Comparison of ENCODE assay signal across 1 cellular context in the genomic region with DNA sequence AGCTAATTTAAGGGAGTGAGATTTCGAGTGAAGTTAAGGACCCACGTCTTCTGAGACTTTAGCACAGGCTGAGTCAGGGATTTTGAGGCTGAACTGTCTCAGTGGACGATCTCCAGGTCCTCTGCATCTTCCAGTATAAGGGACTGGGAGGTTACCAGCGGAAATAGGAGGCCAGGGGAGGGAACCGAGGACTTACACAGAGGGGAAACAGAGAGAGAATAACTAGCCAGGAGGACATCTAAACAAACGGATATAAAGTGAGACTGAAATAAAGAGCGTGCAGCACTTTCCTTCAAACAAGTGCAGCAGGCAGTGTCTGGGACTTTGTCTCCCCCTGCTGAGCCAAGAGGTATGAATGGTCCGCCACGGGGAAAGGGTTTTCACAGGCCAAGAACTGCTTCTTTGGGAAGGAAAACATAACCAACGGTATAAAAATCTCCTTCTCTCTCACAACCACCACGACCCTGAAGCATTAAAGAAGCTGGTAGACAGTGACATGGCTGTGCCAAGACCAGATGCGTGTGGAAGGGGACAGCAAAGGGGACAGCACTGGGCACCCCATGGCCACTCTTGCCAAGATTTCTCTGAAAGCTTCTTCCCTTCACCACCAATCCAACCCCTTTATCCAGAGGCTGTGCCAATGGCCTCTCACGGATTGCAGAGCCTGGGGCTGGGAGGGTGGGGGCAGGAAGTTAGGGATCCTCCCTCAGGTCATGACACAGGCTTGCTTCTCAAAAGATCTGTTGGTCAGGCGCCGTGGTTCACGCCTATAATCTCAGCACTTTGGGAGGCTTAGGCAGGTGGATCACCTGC.
TF ChIP-seq lines count a peak whose summit lies in the region.

No MANE protein-coding gene starts in this region.

TF ChIP-seq in K562, 482 proteins besides CTCF, POLR2A, EP300 and RAD21 (continued from another document and continues in another):
- TF ChIP-seq, protein P1, sequence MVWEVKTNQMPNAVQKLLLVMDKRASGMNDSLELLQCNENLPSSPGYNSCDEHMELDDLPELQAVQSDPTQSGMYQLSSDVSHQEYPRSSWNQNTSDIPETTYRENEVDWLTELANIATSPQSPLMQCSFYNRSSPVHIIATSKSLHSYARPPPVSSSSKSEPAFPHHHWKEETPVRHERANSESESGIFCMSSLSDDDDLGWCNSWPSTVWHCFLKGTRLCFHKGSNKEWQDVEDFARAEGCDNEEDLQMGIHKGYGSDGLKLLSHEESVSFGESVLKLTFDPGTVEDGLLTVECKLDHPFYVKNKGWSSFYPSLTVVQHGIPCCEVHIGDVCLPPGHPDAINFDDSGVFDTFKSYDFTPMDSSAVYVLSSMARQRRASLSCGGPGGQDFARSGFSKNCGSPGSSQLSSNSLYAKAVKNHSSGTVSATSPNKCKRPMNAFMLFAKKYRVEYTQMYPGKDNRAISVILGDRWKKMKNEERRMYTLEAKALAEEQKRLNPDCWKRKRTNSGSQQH (CRISPR knock-in tag; IDR thresholded peaks at IDR 0.05): 0 out of 2 replicates have a peak, but pooled peaks have one; percentile 36
- TF ChIP-seq MAFF (IDR thresholded peaks at IDR 0.05; ENCODE audit: low read length) (peak; percentile 77), NFE2 (IDR thresholded peaks at IDR 0.05; ENCODE audit: low read depth) (peak; percentile 41; the same call in 1 of the 2 replicates), ZNF76 (CRISPR knock-in tag; IDR thresholded peaks at IDR 0.05; ENCODE audit: borderline replicate concordance) (no peak), U2AF1 (optimal IDR thresholded peaks at IDR 0.05; ENCODE audit: low read depth, low read length) (no peak), SRF (CRISPR knock-in tag; IDR thresholded peaks at IDR 0.05) (0 out of 4 replicates have a peak, but pooled peaks of 1 of the 2 experiments have one; percentile 27), ZNF146 (CRISPR knock-in tag; IDR thresholded peaks at IDR 0.05; ENCODE audit: unreplicated experiment) (peak; percentile 5), SMAD4 (CRISPR knock-in tag; conservative IDR thresholded peaks at IDR 0.05) (0 out of 2 replicates have a peak, but pooled peaks have one; percentile 45), ARID1B (IDR thresholded peaks at IDR 0.05) (peak; percentile 56), ZNF24 (IDR thresholded peaks at IDR 0.05) (peak; percentile 54; the same call in 1 of the 2 replicates), NR2F6 (CRISPR knock-in tag; IDR thresholded peaks at IDR 0.05) (no peak), ZNF316 (IDR thresholded peaks at IDR 0.05) (peak; percentile 98), JUND (IDR thresholded peaks at IDR 0.05; ENCODE audit: borderline replicate concordance, low read depth, low read length) (peak; percentile 34; the same call in 1 of the 2 replicates), JUND (tag; IDR thresholded peaks at IDR 0.05; ENCODE audit: borderline replicate concordance, low read depth, low read length) (peak; percentile 37; the same call in 1 of the 3 replicates), ESRRA (IDR thresholded peaks at IDR 0.05; ENCODE audit: borderline replicate concordance, low read depth) (0 out of 2 replicates have a peak, but pooled peaks have one; percentile 35), HDAC2 (IDR thresholded peaks at IDR 0.05) (0 out of 2 replicates have a peak, but pooled peaks have one; percentile 43)
- TF ChIP-seq, protein P2, sequence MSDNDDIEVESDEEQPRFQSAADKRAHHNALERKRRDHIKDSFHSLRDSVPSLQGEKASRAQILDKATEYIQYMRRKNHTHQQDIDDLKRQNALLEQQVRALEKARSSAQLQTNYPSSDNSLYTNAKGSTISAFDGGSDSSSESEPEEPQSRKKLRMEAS (CRISPR knock-in tag; IDR thresholded peaks at IDR 0.05): 0 out of 2 replicates have a peak, but pooled peaks have one; percentile 8
- TF ChIP-seq, protein P3, sequence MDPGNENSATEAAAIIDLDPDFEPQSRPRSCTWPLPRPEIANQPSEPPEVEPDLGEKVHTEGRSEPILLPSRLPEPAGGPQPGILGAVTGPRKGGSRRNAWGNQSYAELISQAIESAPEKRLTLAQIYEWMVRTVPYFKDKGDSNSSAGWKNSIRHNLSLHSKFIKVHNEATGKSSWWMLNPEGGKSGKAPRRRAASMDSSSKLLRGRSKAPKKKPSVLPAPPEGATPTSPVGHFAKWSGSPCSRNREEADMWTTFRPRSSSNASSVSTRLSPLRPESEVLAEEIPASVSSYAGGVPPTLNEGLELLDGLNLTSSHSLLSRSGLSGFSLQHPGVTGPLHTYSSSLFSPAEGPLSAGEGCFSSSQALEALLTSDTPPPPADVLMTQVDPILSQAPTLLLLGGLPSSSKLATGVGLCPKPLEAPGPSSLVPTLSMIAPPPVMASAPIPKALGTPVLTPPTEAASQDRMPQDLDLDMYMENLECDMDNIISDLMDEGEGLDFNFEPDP (CRISPR knock-in tag; IDR thresholded peaks at IDR 0.05): no peak
- TF ChIP-seq, protein P4, sequence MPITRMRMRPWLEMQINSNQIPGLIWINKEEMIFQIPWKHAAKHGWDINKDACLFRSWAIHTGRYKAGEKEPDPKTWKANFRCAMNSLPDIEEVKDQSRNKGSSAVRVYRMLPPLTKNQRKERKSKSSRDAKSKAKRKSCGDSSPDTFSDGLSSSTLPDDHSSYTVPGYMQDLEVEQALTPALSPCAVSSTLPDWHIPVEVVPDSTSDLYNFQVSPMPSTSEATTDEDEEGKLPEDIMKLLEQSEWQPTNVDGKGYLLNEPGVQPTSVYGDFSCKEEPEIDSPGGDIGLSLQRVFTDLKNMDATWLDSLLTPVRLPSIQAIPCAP (CRISPR knock-in tag; IDR thresholded peaks at IDR 0.05; ENCODE audit: borderline replicate concordance): no peak
- TF ChIP-seq, protein P5, sequence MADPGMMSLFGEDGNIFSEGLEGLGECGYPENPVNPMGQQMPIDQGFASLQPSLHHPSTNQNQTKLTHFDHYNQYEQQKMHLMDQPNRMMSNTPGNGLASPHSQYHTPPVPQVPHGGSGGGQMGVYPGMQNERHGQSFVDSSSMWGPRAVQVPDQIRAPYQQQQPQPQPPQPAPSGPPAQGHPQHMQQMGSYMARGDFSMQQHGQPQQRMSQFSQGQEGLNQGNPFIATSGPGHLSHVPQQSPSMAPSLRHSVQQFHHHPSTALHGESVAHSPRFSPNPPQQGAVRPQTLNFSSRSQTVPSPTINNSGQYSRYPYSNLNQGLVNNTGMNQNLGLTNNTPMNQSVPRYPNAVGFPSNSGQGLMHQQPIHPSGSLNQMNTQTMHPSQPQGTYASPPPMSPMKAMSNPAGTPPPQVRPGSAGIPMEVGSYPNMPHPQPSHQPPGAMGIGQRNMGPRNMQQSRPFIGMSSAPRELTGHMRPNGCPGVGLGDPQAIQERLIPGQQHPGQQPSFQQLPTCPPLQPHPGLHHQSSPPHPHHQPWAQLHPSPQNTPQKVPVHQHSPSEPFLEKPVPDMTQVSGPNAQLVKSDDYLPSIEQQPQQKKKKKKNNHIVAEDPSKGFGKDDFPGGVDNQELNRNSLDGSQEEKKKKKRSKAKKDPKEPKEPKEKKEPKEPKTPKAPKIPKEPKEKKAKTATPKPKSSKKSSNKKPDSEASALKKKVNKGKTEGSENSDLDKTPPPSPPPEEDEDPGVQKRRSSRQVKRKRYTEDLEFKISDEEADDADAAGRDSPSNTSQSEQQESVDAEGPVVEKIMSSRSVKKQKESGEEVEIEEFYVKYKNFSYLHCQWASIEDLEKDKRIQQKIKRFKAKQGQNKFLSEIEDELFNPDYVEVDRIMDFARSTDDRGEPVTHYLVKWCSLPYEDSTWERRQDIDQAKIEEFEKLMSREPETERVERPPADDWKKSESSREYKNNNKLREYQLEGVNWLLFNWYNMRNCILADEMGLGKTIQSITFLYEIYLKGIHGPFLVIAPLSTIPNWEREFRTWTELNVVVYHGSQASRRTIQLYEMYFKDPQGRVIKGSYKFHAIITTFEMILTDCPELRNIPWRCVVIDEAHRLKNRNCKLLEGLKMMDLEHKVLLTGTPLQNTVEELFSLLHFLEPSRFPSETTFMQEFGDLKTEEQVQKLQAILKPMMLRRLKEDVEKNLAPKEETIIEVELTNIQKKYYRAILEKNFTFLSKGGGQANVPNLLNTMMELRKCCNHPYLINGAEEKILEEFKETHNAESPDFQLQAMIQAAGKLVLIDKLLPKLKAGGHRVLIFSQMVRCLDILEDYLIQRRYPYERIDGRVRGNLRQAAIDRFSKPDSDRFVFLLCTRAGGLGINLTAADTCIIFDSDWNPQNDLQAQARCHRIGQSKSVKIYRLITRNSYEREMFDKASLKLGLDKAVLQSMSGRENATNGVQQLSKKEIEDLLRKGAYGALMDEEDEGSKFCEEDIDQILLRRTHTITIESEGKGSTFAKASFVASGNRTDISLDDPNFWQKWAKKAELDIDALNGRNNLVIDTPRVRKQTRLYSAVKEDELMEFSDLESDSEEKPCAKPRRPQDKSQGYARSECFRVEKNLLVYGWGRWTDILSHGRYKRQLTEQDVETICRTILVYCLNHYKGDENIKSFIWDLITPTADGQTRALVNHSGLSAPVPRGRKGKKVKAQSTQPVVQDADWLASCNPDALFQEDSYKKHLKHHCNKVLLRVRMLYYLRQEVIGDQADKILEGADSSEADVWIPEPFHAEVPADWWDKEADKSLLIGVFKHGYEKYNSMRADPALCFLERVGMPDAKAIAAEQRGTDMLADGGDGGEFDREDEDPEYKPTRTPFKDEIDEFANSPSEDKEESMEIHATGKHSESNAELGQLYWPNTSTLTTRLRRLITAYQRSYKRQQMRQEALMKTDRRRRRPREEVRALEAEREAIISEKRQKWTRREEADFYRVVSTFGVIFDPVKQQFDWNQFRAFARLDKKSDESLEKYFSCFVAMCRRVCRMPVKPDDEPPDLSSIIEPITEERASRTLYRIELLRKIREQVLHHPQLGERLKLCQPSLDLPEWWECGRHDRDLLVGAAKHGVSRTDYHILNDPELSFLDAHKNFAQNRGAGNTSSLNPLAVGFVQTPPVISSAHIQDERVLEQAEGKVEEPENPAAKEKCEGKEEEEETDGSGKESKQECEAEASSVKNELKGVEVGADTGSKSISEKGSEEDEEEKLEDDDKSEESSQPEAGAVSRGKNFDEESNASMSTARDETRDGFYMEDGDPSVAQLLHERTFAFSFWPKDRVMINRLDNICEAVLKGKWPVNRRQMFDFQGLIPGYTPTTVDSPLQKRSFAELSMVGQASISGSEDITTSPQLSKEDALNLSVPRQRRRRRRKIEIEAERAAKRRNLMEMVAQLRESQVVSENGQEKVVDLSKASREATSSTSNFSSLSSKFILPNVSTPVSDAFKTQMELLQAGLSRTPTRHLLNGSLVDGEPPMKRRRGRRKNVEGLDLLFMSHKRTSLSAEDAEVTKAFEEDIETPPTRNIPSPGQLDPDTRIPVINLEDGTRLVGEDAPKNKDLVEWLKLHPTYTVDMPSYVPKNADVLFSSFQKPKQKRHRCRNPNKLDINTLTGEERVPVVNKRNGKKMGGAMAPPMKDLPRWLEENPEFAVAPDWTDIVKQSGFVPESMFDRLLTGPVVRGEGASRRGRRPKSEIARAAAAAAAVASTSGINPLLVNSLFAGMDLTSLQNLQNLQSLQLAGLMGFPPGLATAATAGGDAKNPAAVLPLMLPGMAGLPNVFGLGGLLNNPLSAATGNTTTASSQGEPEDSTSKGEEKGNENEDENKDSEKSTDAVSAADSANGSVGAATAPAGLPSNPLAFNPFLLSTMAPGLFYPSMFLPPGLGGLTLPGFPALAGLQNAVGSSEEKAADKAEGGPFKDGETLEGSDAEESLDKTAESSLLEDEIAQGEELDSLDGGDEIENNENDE (IDR thresholded peaks at IDR 0.05; ENCODE audit: low read depth, low read length): no peak
- TF ChIP-seq, protein P6, sequence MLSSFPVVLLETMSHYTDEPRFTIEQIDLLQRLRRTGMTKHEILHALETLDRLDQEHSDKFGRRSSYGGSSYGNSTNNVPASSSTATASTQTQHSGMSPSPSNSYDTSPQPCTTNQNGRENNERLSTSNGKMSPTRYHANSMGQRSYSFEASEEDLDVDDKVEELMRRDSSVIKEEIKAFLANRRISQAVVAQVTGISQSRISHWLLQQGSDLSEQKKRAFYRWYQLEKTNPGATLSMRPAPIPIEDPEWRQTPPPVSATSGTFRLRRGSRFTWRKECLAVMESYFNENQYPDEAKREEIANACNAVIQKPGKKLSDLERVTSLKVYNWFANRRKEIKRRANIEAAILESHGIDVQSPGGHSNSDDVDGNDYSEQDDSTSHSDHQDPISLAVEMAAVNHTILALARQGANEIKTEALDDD (IDR thresholded peaks at IDR 0.05): 0 out of 2 replicates have a peak, but pooled peaks have one; percentile 11
- TF ChIP-seq, protein P7, sequence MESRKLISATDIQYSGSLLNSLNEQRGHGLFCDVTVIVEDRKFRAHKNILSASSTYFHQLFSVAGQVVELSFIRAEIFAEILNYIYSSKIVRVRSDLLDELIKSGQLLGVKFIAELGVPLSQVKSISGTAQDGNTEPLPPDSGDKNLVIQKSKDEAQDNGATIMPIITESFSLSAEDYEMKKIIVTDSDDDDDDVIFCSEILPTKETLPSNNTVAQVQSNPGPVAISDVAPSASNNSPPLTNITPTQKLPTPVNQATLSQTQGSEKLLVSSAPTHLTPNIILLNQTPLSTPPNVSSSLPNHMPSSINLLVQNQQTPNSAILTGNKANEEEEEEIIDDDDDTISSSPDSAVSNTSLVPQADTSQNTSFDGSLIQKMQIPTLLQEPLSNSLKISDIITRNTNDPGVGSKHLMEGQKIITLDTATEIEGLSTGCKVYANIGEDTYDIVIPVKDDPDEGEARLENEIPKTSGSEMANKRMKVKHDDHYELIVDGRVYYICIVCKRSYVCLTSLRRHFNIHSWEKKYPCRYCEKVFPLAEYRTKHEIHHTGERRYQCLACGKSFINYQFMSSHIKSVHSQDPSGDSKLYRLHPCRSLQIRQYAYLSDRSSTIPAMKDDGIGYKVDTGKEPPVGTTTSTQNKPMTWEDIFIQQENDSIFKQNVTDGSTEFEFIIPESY (CRISPR knock-in tag; IDR thresholded peaks at IDR 0.05): peak; percentile 88
- TF ChIP-seq, protein P8, sequence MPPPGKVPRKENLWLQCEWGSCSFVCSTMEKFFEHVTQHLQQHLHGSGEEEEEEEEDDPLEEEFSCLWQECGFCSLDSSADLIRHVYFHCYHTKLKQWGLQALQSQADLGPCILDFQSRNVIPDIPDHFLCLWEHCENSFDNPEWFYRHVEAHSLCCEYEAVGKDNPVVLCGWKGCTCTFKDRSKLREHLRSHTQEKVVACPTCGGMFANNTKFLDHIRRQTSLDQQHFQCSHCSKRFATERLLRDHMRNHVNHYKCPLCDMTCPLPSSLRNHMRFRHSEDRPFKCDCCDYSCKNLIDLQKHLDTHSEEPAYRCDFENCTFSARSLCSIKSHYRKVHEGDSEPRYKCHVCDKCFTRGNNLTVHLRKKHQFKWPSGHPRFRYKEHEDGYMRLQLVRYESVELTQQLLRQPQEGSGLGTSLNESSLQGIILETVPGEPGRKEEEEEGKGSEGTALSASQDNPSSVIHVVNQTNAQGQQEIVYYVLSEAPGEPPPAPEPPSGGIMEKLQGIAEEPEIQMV (tag; conservative IDR thresholded peaks at IDR 0.05; ENCODE audit: low read depth): 0 out of 2 replicates have a peak, but pooled peaks have one; percentile 35
- TF ChIP-seq, protein P9, sequence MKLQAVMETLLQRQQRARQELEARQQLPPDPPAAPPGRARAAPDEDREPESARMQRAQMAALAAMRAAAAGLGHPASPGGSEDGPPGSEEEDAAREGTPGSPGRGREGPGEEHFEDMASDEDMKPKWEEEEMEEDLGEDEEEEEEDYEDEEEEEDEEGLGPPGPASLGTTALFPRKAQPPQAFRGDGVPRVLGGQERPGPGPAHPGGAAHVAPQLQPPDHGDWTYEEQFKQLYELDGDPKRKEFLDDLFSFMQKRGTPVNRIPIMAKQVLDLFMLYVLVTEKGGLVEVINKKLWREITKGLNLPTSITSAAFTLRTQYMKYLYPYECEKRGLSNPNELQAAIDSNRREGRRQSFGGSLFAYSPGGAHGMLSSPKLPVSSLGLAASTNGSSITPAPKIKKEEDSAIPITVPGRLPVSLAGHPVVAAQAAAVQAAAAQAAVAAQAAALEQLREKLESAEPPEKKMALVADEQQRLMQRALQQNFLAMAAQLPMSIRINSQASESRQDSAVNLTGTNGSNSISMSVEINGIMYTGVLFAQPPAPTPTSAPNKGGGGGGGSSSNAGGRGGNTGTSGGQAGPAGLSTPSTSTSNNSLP (IDR thresholded peaks at IDR 0.05; ENCODE audit: borderline replicate concordance, low read depth, low read length): 0 out of 2 replicates have a peak, but pooled peaks have one; percentile 6
